8 cellular contexts compared by ENCODE assay signal in the genomic region with DNA sequence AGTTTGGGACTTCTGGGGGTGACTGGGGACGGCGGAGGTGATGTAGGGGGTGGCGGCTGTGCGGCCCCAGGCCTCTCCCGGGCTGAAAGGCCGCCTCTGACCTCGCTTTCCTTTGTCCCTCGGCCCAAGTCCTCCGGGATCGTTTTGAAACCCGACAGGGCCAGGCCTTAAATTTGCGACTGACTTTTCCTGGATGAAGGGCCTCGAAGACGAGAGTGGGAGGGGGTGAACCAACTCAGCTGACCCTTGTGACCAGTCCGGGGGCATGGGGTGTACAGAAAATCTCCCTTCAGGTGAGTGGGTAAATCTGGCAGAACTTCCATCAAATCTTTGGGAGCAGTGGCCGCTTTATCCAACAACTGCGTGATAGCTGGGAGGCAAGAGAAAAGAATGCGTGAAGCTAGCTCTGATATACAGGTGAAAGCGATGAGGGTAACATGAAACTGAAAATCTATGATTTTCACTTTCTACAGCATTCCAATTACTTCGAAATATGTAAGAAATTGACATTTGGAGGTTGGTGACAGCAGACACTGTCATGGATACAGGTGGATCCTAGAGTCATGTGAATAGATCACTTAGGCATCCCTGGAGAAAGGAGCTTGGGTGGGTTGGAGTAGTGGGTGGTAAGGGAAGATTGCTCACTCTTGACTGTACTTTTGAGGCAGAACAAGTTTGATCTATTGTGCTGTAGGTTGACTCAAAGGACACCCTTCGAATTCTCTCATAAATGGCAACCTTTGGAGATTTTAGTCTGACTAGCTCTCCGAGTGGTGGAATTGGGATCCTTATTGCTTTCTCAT. TPM values are rescaled to one million over a fixed set of nuclear protein-coding genes. Genes with fewer than 3 reads are reported as not detected.
DNase-seq lines count a peak whose midpoint lies in the region; ATAC-seq and TF ChIP-seq lines count a peak whose summit lies in the region.

No MANE protein-coding gene starts in this region.

- no peaks in the 10 kb centered on the region for H3K9me2 ChIP-seq in hepatocyte (replicated peaks; ENCODE audit: insufficient read depth)

- H3F3A ChIP-seq in smooth muscle cell (ENCODE audit: low read depth), result peaks cover 8% of the 10 kb centered on the region

- H3K4me3 ChIP-seq in hepatocyte (peak overlapping the region; percentile 34), smooth muscle cell (peak overlapping the region; percentile 91)

- H3K27me3 ChIP-seq in hepatocyte (no peaks in the 10 kb centered on the region), smooth muscle cell (ENCODE audit: low read depth) (no peaks in the 10 kb centered on the region)

- H3K4me2 ChIP-seq in hepatocyte, result peak overlapping the region; percentile 95
- peak overlapping the region; percentile 86 for H3K4me2 ChIP-seq in smooth muscle cell

- H3K9ac ChIP-seq in smooth muscle cell (ENCODE audit: low read depth), result peak overlapping the region; percentile 100

- H3K4me1 Mint-ChIP-seq in activated CD4-positive, alpha-beta memory T cell treated with anti-CD3 and anti-CD28 coated beads, Interleukin-2, amount 10 ng/mL, durations not matched to agents 7 days and 5 days, result peaks cover 42% of the 10 kb centered on the region

- CTCF ChIA-PET in activated CD4-positive, alpha-beta memory T cell treated with anti-CD3 and anti-CD28 coated beads, Interleukin-2, amount 10 ng/mL, durations not matched to agents 7 days and 5 days (lab: Charles Lee), result interaction anchor here (0.7 to 14.6 kb wide), 56 partner anchors 9 to 772 kb away, joined by 3 to 655 read pairs (median 7); a partner anchor contains a TSS

- H3K4me1 ChIP-seq in hepatocyte (ENCODE audit: insufficient read depth) (peaks cover 42% of the 10 kb centered on the region), smooth muscle cell (ENCODE audit: low read depth) (peaks cover 25% of the 10 kb centered on the region)

- H4K20me1 ChIP-seq in hepatocyte (ENCODE audit: insufficient read depth, poor library complexity, severe bottlenecking) (peaks cover 47% of the 10 kb centered on the region), smooth muscle cell (ENCODE audit: low read depth) (peaks cover 47% of the 10 kb centered on the region)

- peak; percentile 28 for DNase-seq in NCI-H2227 (lab: John Stamatoyannopoulos, UW; ENCODE audit: unreplicated experiment)
- DNase-seq in NCI-H2227 treated with DMSO at 0.1 percent for 48 hours (lab: John Stamatoyannopoulos, UW), result no peak
- DNase-seq in activated CD4-positive, alpha-beta memory T cell treated with anti-CD3 and anti-CD28 coated beads, Interleukin-2, amount 10 ng/mL, durations not matched to agents 7 days and 5 days, result no peak
- DNase-seq in hepatocyte (ENCODE audit: low spot score), result no peak
- no peak for DNase-seq in smooth muscle cell (lab: John Stamatoyannopoulos, UW; ENCODE audit: unreplicated experiment)
- no peak for DNase-seq in AG20443 (ENCODE audit: low spot score)
- no peak for DNase-seq in NCI-H1105 treated with DMSO at 0.1 percent for 48 hours (lab: John Stamatoyannopoulos, UW)

- H3K36me3 Mint-ChIP-seq in activated CD4-positive, alpha-beta memory T cell treated with anti-CD3 and anti-CD28 coated beads, Interleukin-2, amount 10 ng/mL, durations not matched to agents 7 days and 5 days (ENCODE audit: low read depth), result peaks cover 19% of the 10 kb centered on the region

- H3K27me3 Mint-ChIP-seq in activated CD4-positive, alpha-beta memory T cell treated with anti-CD3 and anti-CD28 coated beads, Interleukin-2, amount 10 ng/mL, durations not matched to agents 7 days and 5 days, result no peaks in the 10 kb centered on the region

- H3K9me3 ChIP-seq in hepatocyte (ENCODE audit: low read depth) (no peaks in the 10 kb centered on the region), smooth muscle cell (replicated peaks; ENCODE audit: low read depth) (no peaks in the 10 kb centered on the region)

- H3K27ac ChIP-seq in hepatocyte (peak overlapping the region; percentile 98), smooth muscle cell (ENCODE audit: low read depth) (peak overlapping the region; percentile 100)

- WGBS in hepatocyte (ENCODE audit: low lambda C conversion rate, missing lambda C conversion rate), result 10% methylated on average over 20 of the region's 22 CpGs
- 9% methylated on average over 20 of the region's 22 CpGs for WGBS in smooth muscle cell (ENCODE audit: low lambda C conversion rate)

- POLR2A ChIA-PET in activated CD4-positive, alpha-beta memory T cell treated with anti-CD3 and anti-CD28 coated beads, Interleukin-2, amount 10 ng/mL, durations not matched to agents 7 days and 5 days (lab: Charles Lee), result interaction anchor here (0.9 to 4.8 kb wide), 27 partner anchors 9 to 895 kb away, joined by 3 to 71 read pairs (median 5); a partner anchor contains a TSS

- H3K36me3 ChIP-seq in hepatocyte (replicated peaks; ENCODE audit: insufficient read depth, low read depth), result no peaks in the 10 kb centered on the region
- H3K36me3 ChIP-seq in smooth muscle cell (ENCODE audit: low read depth), result no peaks in the 10 kb centered on the region

- peak overlapping the region; percentile 84 for H3K27ac Mint-ChIP-seq in activated CD4-positive, alpha-beta memory T cell treated with anti-CD3 and anti-CD28 coated beads, Interleukin-2, amount 10 ng/mL, durations not matched to agents 7 days and 5 days

- ATAC-seq in HG02678 (IDR thresholded peaks at IDR 0.05; ENCODE audit: unreplicated experiment), result no peak

- peak overlapping the region; percentile 25 for H2AFZ ChIP-seq in hepatocyte
- H2AFZ ChIP-seq in smooth muscle cell (ENCODE audit: low read depth), result no peak overlapping the region

- no peaks in the 10 kb centered on the region for H3K9me3 Mint-ChIP-seq in activated CD4-positive, alpha-beta memory T cell treated with anti-CD3 and anti-CD28 coated beads, Interleukin-2, amount 10 ng/mL, durations not matched to agents 7 days and 5 days

- TF ChIP-seq CTCF in hepatocyte (IDR thresholded peaks at IDR 0.05; ENCODE audit: poor library complexity) (no peak), smooth muscle cell (IDR thresholded peaks at IDR 0.05; ENCODE audit: borderline replicate concordance, insufficient read depth, poor library complexity, severe bottlenecking) (no peak)

- peak overlapping the region; percentile 99 for H3K4me3 Mint-ChIP-seq in activated CD4-positive, alpha-beta memory T cell treated with anti-CD3 and anti-CD28 coated beads, Interleukin-2, amount 10 ng/mL, durations not matched to agents 7 days and 5 days

- H3K79me2 ChIP-seq in hepatocyte (peaks cover 56% of the 10 kb centered on the region), smooth muscle cell (ENCODE audit: low read depth) (peaks cover 58% of the 10 kb centered on the region)

RNA-seq across cellular contexts. Expression of a gene that starts 0.9 kb away (rescaled TPM):
- total RNA-seq in activated CD4-positive, alpha-beta memory T cell treated with anti-CD3 and anti-CD28 coated beads, Interleukin-2, amount 10 ng/mL, durations not matched to agents 7 days and 5 days, result 10 to 100 TPM; 56.5 to 57.0 TPM
- total RNA-seq in hepatocyte (49.2 and 56.2 TPM in 2 replicates), smooth muscle cell (77.3 and 79.5 TPM in 2 replicates)
- polyA plus RNA-seq in hepatocyte (88.4 and 97.6 TPM in 2 replicates), smooth muscle cell (115 and 144 TPM in 2 replicates)

RNA-seq across cellular contexts. Expression of a gene that starts 49.0 kb away (rescaled TPM):
- total RNA-seq in activated CD4-positive, alpha-beta memory T cell treated with anti-CD3 and anti-CD28 coated beads, Interleukin-2, amount 10 ng/mL, durations not matched to agents 7 days and 5 days, result 10 to 100 TPM; 34.1 to 34.7 TPM
- total RNA-seq in hepatocyte (44.6 and 49.0 TPM in 2 replicates), smooth muscle cell (26.2 and 31.2 TPM in 2 replicates)
- polyA plus RNA-seq in hepatocyte (29.1 and 38.0 TPM in 2 replicates), smooth muscle cell (22.5 and 26.0 TPM in 2 replicates)
